Comparison of ENCODE assay signal across 8 cellular contexts in the genomic region with DNA sequence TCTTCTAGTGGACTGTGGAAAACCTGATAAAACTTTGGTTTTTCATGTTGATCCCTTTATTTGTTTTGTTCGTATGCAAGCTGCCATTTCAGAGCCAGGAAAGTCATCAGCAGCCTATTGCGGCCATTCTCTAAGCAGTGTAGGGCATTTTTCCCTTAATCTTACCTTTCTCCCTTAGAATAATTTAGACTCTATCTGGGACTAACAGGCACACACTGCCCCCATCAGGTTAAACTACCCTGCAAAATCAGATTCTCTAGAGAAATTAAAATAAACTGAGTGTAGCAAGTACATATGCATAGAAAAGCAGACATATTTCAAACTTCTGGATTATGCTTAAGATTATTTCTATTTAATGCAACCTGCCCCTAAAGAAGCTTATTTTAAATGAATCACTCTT.
DNase-seq lines count a peak whose midpoint lies in the region; ATAC-seq and FAIRE-seq lines count a peak whose summit lies in the region.

No MANE protein-coding gene starts in this region.

- no peaks in the 10 kb centered on the region for H3K9me3 Mint-ChIP-seq in activated naive CD4-positive, alpha-beta T cell treated with anti-CD3 and anti-CD28 coated beads, Interleukin-2, amount 10 ng/mL, durations not matched to agents 7 days and 5 days
- no peaks in the 10 kb centered on the region for H3K9me3 Mint-ChIP-seq in activated T-cell treated with anti-CD3 and anti-CD28 coated beads, Interleukin-2, amount 50 U/mL, for 24 hours

- 45 to 75% (median 61%) methylated on average over 2 of the region's 2 CpGs for WGBS in small intestine, 3 donors

- peak; percentile 21 for DNase-seq in activated naive CD4-positive, alpha-beta T cell treated with anti-CD3 and anti-CD28 coated beads, Interleukin-2, amount 10 ng/mL, durations not matched to agents 7 days and 5 days
- DNase-seq in activated naive CD4-positive, alpha-beta T cell treated with Interleukin-2 at 50 U/mL for 16 hours, result no peak
- DNase-seq in SK-MEL-5 (ENCODE audit: low read depth, low spot score), result peak; percentile 64
- peak; percentile 5 for DNase-seq in globus pallidus (ENCODE audit: low spot score)
- peak; percentile 37 for DNase-seq in small intestine
- DNase-seq in activated T-cell treated with anti-CD3 and anti-CD28 coated beads, Interleukin-2, amount 50 U/mL, for 24 hours, result no peak

- no peaks in the 10 kb centered on the region for H3K36me3 ChIP-seq in small intestine (ENCODE audit: control insufficient read depth in 2 of 2, insufficient read depth in 2 of 2, low read length in 2 of 2)

- no peak for FAIRE-seq in small intestine (lab: Jason Lieb, UNC)

- no peak overlapping the region for H3K27ac Mint-ChIP-seq in activated naive CD4-positive, alpha-beta T cell treated with anti-CD3 and anti-CD28 coated beads, Interleukin-2, amount 10 ng/mL, durations not matched to agents 7 days and 5 days
- no peak overlapping the region for H3K27ac Mint-ChIP-seq in activated T-cell treated with anti-CD3 and anti-CD28 coated beads, Interleukin-2, amount 50 U/mL, for 24 hours

- no peaks in the 10 kb centered on the region for H3K4me1 ChIP-seq in small intestine (ENCODE audit: control insufficient read depth in 2 of 2, insufficient read depth in 1 of 2, low read depth in 1 of 2, low read length in 1 of 2)

- no peak for ATAC-seq in HG03378 (IDR thresholded peaks at IDR 0.05; ENCODE audit: unreplicated experiment)
- ATAC-seq in GM18907 (IDR thresholded peaks at IDR 0.05; ENCODE audit: unreplicated experiment), result no peak

- no peak overlapping the region for H3K4me3 Mint-ChIP-seq in activated naive CD4-positive, alpha-beta T cell treated with anti-CD3 and anti-CD28 coated beads, Interleukin-2, amount 10 ng/mL, durations not matched to agents 7 days and 5 days
- no peak overlapping the region for H3K4me3 Mint-ChIP-seq in activated T-cell treated with anti-CD3 and anti-CD28 coated beads, Interleukin-2, amount 50 U/mL, for 24 hours

- H3K27ac ChIP-seq in small intestine (ENCODE audit: low read depth in 1 of 2, low read length in 1 of 2), result no peak overlapping the region

- no peaks in the 10 kb centered on the region for H3K27me3 Mint-ChIP-seq in activated naive CD4-positive, alpha-beta T cell treated with anti-CD3 and anti-CD28 coated beads, Interleukin-2, amount 10 ng/mL, durations not matched to agents 7 days and 5 days
- peaks cover 8% of the 10 kb centered on the region for H3K27me3 Mint-ChIP-seq in activated T-cell treated with anti-CD3 and anti-CD28 coated beads, Interleukin-2, amount 50 U/mL, for 24 hours

- no peaks in the 10 kb centered on the region for H3K4me1 Mint-ChIP-seq in activated naive CD4-positive, alpha-beta T cell treated with anti-CD3 and anti-CD28 coated beads, Interleukin-2, amount 10 ng/mL, durations not matched to agents 7 days and 5 days
- H3K4me1 Mint-ChIP-seq in activated T-cell treated with anti-CD3 and anti-CD28 coated beads, Interleukin-2, amount 50 U/mL, for 24 hours (ENCODE audit: low read depth), result no peaks in the 10 kb centered on the region

- no peak overlapping the region for H3K4me3 ChIP-seq in small intestine (ENCODE audit: low read depth in 1 of 2, low read length in 2 of 2)

- H3K9me3 ChIP-seq in small intestine (ENCODE audit: control insufficient read depth, low read depth), result no peaks in the 10 kb centered on the region

- CTCF ChIA-PET in activated naive CD4-positive, alpha-beta T cell treated with anti-CD3 and anti-CD28 coated beads, Interleukin-2, amount 10 ng/mL, durations not matched to agents 7 days and 5 days (lab: Charles Lee), result interaction anchor here (1.2 to 3.5 kb wide), 2 partner anchors 118 to 199 kb away, joined by 3 to 12 read pairs; no protein-coding TSS in a partner anchor

- in situ Hi-C loops in SK-MEL-5 (cut with HindIII; ENCODE audit: low pct_unique_long_range_greater_than_20kb, low sequenced_read_pairs), result no loop called here

- no peaks in the 10 kb centered on the region for H3K27me3 ChIP-seq in small intestine (ENCODE audit: control insufficient read depth in 2 of 2, insufficient read depth in 2 of 2, low read length in 2 of 2)

- no peaks in the 10 kb centered on the region for H3K36me3 Mint-ChIP-seq in activated naive CD4-positive, alpha-beta T cell treated with anti-CD3 and anti-CD28 coated beads, Interleukin-2, amount 10 ng/mL, durations not matched to agents 7 days and 5 days
- no peaks in the 10 kb centered on the region for H3K36me3 Mint-ChIP-seq in activated T-cell treated with anti-CD3 and anti-CD28 coated beads, Interleukin-2, amount 50 U/mL, for 24 hours (ENCODE audit: low read depth)

Comparison
In these comparisons a context has a peak if more than half of its experiments do, and no peak if none do; other contexts are left out.
1. DNase-seq: peak in activated naive CD4-positive, alpha-beta T cell treated with anti-CD3 and anti-CD28 coated beads, Interleukin-2, amount 10 ng/mL, durations not matched to agents 7 days and 5 days (single experiment), SK-MEL-5 (single experiment), globus pallidus (single experiment) and small intestine (single experiment); none in activated naive CD4-positive, alpha-beta T cell treated with Interleukin-2 at 50 U/mL for 16 hours (single experiment) and activated T-cell treated with anti-CD3 and anti-CD28 coated beads, Interleukin-2, amount 50 U/mL, for 24 hours (single experiment).